8 cellular contexts compared by ENCODE assay signal in the genomic region with DNA sequence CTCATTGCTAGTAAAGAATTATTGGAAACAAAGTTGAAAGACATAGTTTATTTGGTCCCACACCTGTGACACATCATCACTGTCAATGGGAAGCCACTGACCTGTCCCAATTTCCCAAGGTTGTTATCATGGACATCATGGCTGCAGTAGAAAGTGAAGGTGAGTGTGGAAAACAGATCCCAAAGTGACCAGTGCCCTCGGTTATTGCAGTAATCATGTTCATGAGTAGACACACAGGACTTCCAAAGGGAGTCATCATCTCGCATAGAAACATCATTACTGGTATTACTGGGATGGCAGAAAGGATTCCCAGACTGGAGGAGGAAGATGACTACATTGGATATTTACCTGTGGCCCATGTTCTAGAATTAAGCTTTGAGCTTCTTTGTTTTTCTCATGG. TPM values are rescaled to one million over a fixed set of nuclear protein-coding genes. Genes with fewer than 3 reads are reported as not detected.
"Had no signal": no experiment of that assay in that cellular context is flagged by ENCODE, and none has a peak within 500 bp of the region (broad histone marks: within the 10 kb centered on the region; RNA-seq: fewer than 3 reads in every experiment).

No MANE protein-coding gene starts in this region.

- DNase-seq: GDM1, GF-D8 had no signal

- FAIRE-seq: G401.6, GM12878, GM12891, GM18507, GM19239 had no signal

- H3K4me3 ChIP-seq: GM12878 had no signal

- ATAC-seq: GM12878 had no signal

RNA-seq across cellular contexts. Expression of a gene that starts 14.7 kb away (rescaled TPM):
- total RNA-seq: G401 had no signal
